8 cellular contexts compared by ENCODE assay signal in genomic region chr5:145834917-145835838, GRCh38. TPM values are rescaled to one million over a fixed set of nuclear protein-coding genes. Genes with fewer than 3 reads are reported as not detected.
DNase-seq lines count a peak whose midpoint lies in the region; ATAC-seq and TF ChIP-seq lines count a peak whose summit lies in the region.

Gene PRELID2 (minus strand): TSS chr5:145835342. CDS start chr5:145835251, 91 bp downstream.

- H3K4me3 ChIP-seq in H7 (ENCODE audit: insufficient read depth, low read depth, low read length) (peak within 1 kb of the TSS; percentile 78), hepatocyte (peak within 1 kb of the TSS; percentile 80), psoas muscle (peak within 1 kb of the TSS; percentile 83)

- H3K36me3 ChIP-seq in H7 (replicated peaks; ENCODE audit: control insufficient read depth, insufficient read depth, low read length) (no peaks in the 10 kb centered on the region), hepatocyte (replicated peaks; ENCODE audit: insufficient read depth, low read depth) (no peaks in the 10 kb centered on the region), psoas muscle (ENCODE audit: insufficient read depth in 1 of 2, low read depth in 1 of 2) (no peaks in the 10 kb centered on the region)

- peaks cover 26% of the 10 kb centered on the region for H3K79me2 ChIP-seq in hepatocyte

- peak; percentile 91 to 96 (median 94) for ATAC-seq in psoas muscle

- H4K20me1 ChIP-seq in hepatocyte (ENCODE audit: insufficient read depth, poor library complexity, severe bottlenecking), result no peaks in the 10 kb centered on the region

- no peaks in the 10 kb centered on the region for H3K9me2 ChIP-seq in hepatocyte (replicated peaks; ENCODE audit: insufficient read depth)

- intact Hi-C loops in psoas muscle (cut with DNase I), result loop anchor here in 1 of 2 donors (5.0 kb wide), 1 partner anchor 212 kb away; no protein-coding TSS in a partner anchor

- DNase-seq in GDM1 (lab: John Stamatoyannopoulos, UW) (peak; percentile 81), H7 (peak; percentile 88), LoVo (ENCODE audit: low spot score) (peak; percentile 99), SW480 (ENCODE audit: low spot score) (peak; percentile 97), astrocyte of the hippocampus (ENCODE audit: low read depth, low spot score) (peak; percentile 94), hepatocyte (ENCODE audit: low spot score) (peak; percentile 96), psoas muscle (peak; percentile 89 to 91), NAMALWA (ENCODE audit: low spot score) (no peak)

- H3K9me3 ChIP-seq in hepatocyte (ENCODE audit: low read depth) (no peaks in the 10 kb centered on the region), psoas muscle (no peaks in the 10 kb centered on the region)

- H3K27me3 ChIP-seq in H7 (ENCODE audit: control insufficient read depth, insufficient read depth, low read length), result peaks cover 11% of the 10 kb centered on the region
- H3K27me3 ChIP-seq in hepatocyte, result no peaks in the 10 kb centered on the region
- H3K27me3 ChIP-seq in psoas muscle (ENCODE audit: insufficient read depth in 3 of 3, low read length in 2 of 3), result no peaks in the 10 kb centered on the region

- H3K4me1 ChIP-seq in hepatocyte (ENCODE audit: insufficient read depth), result peaks cover 15% of the 10 kb centered on the region
- H3K4me1 ChIP-seq in psoas muscle, result no peaks in the 10 kb centered on the region

- H2AFZ ChIP-seq in hepatocyte, result peak within 1 kb of the TSS; percentile 83

- 3% methylated on average over 70 of the region's 71 CpGs for WGBS in hepatocyte (ENCODE audit: low lambda C conversion rate, missing lambda C conversion rate)
- 0 to 1% (median 1%) methylated on average over 64 to 71 of the region's 71 CpGs for WGBS in psoas muscle, 3 donors

- peak within 1 kb of the TSS; percentile 90 for H3K27ac ChIP-seq in hepatocyte
- H3K27ac ChIP-seq in psoas muscle, result peak within 1 kb of the TSS; percentile 72

- peak; percentile 13 for TF ChIP-seq CTCF in hepatocyte (IDR thresholded peaks at IDR 0.05; ENCODE audit: poor library complexity)
- TF ChIP-seq CTCF in psoas muscle (IDR thresholded peaks at IDR 0.05), result no peak

- H3K4me2 ChIP-seq in hepatocyte, result peak within 1 kb of the TSS; percentile 84

RNA-seq across cellular contexts. Expression of gene PRELID2, which starts in this region (rescaled TPM):
- 4.1 and 8.9 TPM in 2 replicates for total RNA-seq in H7 (2014; rRNA removed; shearing (Covaris generic))
- total RNA-seq in hepatocyte (24.7 and 34.4 TPM in 2 replicates), psoas muscle (1 to 10 TPM; 1.3 to 3.0 (median 2.0) TPM)
- polyA plus RNA-seq in hepatocyte (14.0 and 15.6 TPM in 2 replicates), psoas muscle (under 1 TPM; 0.39 to 0.65 (median 0.39) TPM)
